1 cellular context compared by ENCODE assay signal in the genomic region with DNA sequence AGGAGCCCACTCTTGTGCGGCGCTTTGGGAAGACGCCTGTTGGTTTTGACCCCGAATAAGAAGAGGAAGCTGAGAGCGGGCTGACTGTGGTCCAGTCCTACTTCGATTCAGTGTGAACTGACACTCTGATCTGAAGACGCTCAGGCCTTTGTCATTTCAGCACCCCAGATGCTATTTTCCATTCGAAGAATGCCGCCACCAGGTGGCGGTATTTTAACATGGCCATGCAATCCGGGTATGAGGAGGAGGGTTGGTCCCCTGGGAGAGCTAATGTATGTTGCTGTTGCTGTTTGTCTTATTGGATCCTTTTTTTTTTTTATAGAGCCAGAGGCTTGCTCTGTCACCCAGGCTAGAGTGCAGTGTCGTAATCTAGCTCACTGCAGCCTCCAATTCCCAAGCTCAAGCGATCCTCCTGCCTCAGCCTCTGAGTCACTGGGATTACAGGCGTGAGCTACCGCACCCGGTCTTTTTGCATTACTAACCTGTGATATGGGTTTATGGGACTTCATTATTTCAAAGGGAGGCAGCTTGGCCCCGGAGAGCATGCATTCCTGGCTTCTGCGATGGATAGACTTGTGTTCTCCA.
TF ChIP-seq lines count a peak whose summit lies in the region.

No MANE protein-coding gene starts in this region.

TF ChIP-seq in K562, 482 proteins besides CTCF, POLR2A, EP300 and RAD21 (continued from another document):
- TF ChIP-seq ZNF197 (CRISPR knock-in tag; IDR thresholded peaks at IDR 0.05; ENCODE audit: low read depth) (no peak), DEAF1 (CRISPR knock-in tag; IDR thresholded peaks at IDR 0.05) (peak; percentile 35; the same call in 1 of the 2 replicates), RBM25 (IDR thresholded peaks at IDR 0.05; ENCODE audit: low read depth, low read length, severe bottlenecking) (peak; percentile 20), HMBOX1 (IDR thresholded peaks at IDR 0.05) (0 out of 2 replicates have a peak, but pooled peaks have one; percentile 17), EGR1 (conservative IDR thresholded peaks at IDR 0.05) (no peak), SMC3 (conservative IDR thresholded peaks at IDR 0.05; ENCODE audit: insufficient read depth, low read depth, low read length) (peak; percentile 83), TCFL5 (CRISPR knock-in tag; conservative IDR thresholded peaks at IDR 0.05) (no peak), NR1H2 (CRISPR knock-in tag; IDR thresholded peaks at IDR 0.05) (no peak), ZNF655 (CRISPR knock-in tag; IDR thresholded peaks at IDR 0.05) (no peak), TOE1 (IDR thresholded peaks at IDR 0.05; ENCODE audit: borderline replicate concordance) (no peak), TOE1 (CRISPR knock-in tag; IDR thresholded peaks at IDR 0.05; ENCODE audit: borderline replicate concordance, low read depth) (no peak), ZNF584 (CRISPR knock-in tag; IDR thresholded peaks at IDR 0.05; ENCODE audit: low read depth) (no peak), RCOR1 (IDR thresholded peaks at IDR 0.05; ENCODE audit: borderline replicate concordance in 1 of 2, low read depth in 2 of 2, low read length in 2 of 2) (peak in 1 of 2 experiments; percentile 54; a peak in 1 of 4 replicates), ZFPM2 (CRISPR knock-in tag; IDR thresholded peaks at IDR 0.05) (no peak)
- TF ChIP-seq, protein P1, sequence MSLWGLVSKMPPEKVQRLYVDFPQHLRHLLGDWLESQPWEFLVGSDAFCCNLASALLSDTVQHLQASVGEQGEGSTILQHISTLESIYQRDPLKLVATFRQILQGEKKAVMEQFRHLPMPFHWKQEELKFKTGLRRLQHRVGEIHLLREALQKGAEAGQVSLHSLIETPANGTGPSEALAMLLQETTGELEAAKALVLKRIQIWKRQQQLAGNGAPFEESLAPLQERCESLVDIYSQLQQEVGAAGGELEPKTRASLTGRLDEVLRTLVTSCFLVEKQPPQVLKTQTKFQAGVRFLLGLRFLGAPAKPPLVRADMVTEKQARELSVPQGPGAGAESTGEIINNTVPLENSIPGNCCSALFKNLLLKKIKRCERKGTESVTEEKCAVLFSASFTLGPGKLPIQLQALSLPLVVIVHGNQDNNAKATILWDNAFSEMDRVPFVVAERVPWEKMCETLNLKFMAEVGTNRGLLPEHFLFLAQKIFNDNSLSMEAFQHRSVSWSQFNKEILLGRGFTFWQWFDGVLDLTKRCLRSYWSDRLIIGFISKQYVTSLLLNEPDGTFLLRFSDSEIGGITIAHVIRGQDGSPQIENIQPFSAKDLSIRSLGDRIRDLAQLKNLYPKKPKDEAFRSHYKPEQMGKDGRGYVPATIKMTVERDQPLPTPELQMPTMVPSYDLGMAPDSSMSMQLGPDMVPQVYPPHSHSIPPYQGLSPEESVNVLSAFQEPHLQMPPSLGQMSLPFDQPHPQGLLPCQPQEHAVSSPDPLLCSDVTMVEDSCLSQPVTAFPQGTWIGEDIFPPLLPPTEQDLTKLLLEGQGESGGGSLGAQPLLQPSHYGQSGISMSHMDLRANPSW (CRISPR knock-in tag; IDR thresholded peaks at IDR 0.05): no peak; the same call in 1 of the 2 replicates
- TF ChIP-seq, protein P2, sequence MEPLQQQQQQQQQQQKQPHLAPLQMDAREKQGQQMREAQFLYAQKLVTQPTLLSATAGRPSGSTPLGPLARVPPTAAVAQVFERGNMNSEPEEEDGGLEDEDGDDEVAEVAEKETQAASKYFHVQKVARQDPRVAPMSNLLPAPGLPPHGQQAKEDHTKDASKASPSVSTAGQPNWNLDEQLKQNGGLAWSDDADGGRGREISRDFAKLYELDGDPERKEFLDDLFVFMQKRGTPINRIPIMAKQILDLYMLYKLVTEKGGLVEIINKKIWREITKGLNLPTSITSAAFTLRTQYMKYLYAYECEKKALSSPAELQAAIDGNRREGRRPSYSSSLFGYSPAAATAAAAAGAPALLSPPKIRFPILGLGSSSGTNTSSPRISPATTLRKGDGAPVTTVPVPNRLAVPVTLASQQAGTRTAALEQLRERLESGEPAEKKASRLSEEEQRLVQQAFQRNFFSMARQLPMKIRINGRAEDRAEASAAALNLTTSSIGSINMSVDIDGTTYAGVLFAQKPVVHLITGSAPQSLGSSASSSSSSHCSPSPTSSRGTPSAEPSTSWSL (CRISPR knock-in tag; IDR thresholded peaks at IDR 0.05; ENCODE audit: borderline replicate concordance): 0 out of 2 replicates have a peak, but pooled peaks have one; percentile 19
- TF ChIP-seq, protein P3, sequence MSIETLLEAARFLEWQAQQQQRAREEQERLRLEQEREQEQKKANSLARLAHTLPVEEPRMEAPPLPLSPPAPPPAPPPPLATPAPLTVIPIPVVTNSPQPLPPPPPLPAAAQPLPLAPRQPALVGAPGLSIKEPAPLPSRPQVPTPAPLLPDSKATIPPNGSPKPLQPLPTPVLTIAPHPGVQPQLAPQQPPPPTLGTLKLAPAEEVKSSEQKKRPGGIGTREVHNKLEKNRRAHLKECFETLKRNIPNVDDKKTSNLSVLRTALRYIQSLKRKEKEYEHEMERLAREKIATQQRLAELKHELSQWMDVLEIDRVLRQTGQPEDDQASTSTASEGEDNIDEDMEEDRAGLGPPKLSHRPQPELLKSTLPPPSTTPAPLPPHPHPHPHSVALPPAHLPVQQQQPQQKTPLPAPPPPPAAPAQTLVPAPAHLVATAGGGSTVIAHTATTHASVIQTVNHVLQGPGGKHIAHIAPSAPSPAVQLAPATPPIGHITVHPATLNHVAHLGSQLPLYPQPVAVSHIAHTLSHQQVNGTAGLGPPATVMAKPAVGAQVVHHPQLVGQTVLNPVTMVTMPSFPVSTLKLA (conservative IDR thresholded peaks at IDR 0.05): peak; percentile 88 to 89
TF ChIP-seq in K562: peak in this region for 44.
